Comparison of ENCODE assay signal across 8 cellular contexts in genomic region chr3:157239082-157239704, GRCh38.
DNase-seq lines count a peak whose midpoint lies in the region; ATAC-seq and TF ChIP-seq lines count a peak whose summit lies in the region.

No MANE protein-coding gene starts in this region.

- TF ChIP-seq CTCF in BE2C (IDR thresholded peaks at IDR 0.05; ENCODE audit: low read depth, low read length): peak; percentile 99

- no peaks in the 10 kb centered on the region for H3K36me3 Mint-ChIP-seq in activated CD4-positive, alpha-beta memory T cell treated with anti-CD3 and anti-CD28 coated beads, Interleukin-2, amount 10 ng/mL, durations not matched to agents 7 days and 5 days (ENCODE audit: low read depth)
- H3K36me3 Mint-ChIP-seq in effector memory CD8-positive, alpha-beta T cell (ENCODE audit: insufficient read depth): no peaks in the 10 kb centered on the region

- POLR2A ChIA-PET in activated CD4-positive, alpha-beta memory T cell treated with anti-CD3 and anti-CD28 coated beads, Interleukin-2, amount 10 ng/mL, durations not matched to agents 7 days and 5 days (lab: Charles Lee): interaction anchor here (1.6 kb wide), 1 partner anchor 79 kb away, joined by 6 read pairs; no protein-coding TSS in a partner anchor

- ATAC-seq in GM18907 (IDR thresholded peaks at IDR 0.05; ENCODE audit: unreplicated experiment) (peak; percentile 99), HG03097 (IDR thresholded peaks at IDR 0.05; ENCODE audit: low FRiP score, unreplicated experiment) (peak; percentile 97)
- ATAC-seq in effector memory CD8-positive, alpha-beta T cell (replicated peaks): peak; percentile 100

- H3K4me1 ChIP-seq in BE2C: no peaks in the 10 kb centered on the region

- H3K9me3 ChIP-seq in BE2C: no peaks in the 10 kb centered on the region

- H3K9me3 Mint-ChIP-seq in activated CD4-positive, alpha-beta memory T cell treated with anti-CD3 and anti-CD28 coated beads, Interleukin-2, amount 10 ng/mL, durations not matched to agents 7 days and 5 days: no peaks in the 10 kb centered on the region
- H3K9me3 Mint-ChIP-seq in effector memory CD8-positive, alpha-beta T cell: no peaks in the 10 kb centered on the region

- H3K27me3 Mint-ChIP-seq in activated CD4-positive, alpha-beta memory T cell treated with anti-CD3 and anti-CD28 coated beads, Interleukin-2, amount 10 ng/mL, durations not matched to agents 7 days and 5 days: no peaks in the 10 kb centered on the region
- peaks cover 0 to 19% of the 10 kb centered on the region in 2 donors for H3K27me3 Mint-ChIP-seq in effector memory CD8-positive, alpha-beta T cell

- DNase-seq in BE2C (peak; percentile 85), NCI-H460 (ENCODE audit: extremely low read depth, low read depth) (peak; percentile 58), mucosa of gallbladder (ENCODE audit: low spot score) (peak; percentile 70)
- peak; percentile 81 for DNase-seq in activated CD4-positive, alpha-beta memory T cell treated with anti-CD3 and anti-CD28 coated beads, Interleukin-2, amount 10 ng/mL, durations not matched to agents 7 days and 5 days
- DNase-seq in effector memory CD8-positive, alpha-beta T cell: peak; percentile 62 to 72 (median 64)
- peak; percentile 54 to 59 for DNase-seq in stimulated activated CD8-positive, alpha-beta memory T cell treated with anti-CD3 and anti-CD28 coated beads, Interleukin-7, amount 100 ng/mL, for 4 hours (ENCODE audit: low read depth in 2 of 2)

- peaks cover 3% of the 10 kb centered on the region for H3K4me1 Mint-ChIP-seq in activated CD4-positive, alpha-beta memory T cell treated with anti-CD3 and anti-CD28 coated beads, Interleukin-2, amount 10 ng/mL, durations not matched to agents 7 days and 5 days
- H3K4me1 Mint-ChIP-seq in effector memory CD8-positive, alpha-beta T cell (ENCODE audit: low read depth in 2 of 2): peaks cover 5 to 6% of the 10 kb centered on the region in 2 donors

- no peaks in the 10 kb centered on the region for H3K36me3 ChIP-seq in BE2C

- H3K4me3 Mint-ChIP-seq in activated CD4-positive, alpha-beta memory T cell treated with anti-CD3 and anti-CD28 coated beads, Interleukin-2, amount 10 ng/mL, durations not matched to agents 7 days and 5 days: no peak overlapping the region
- no peak overlapping the region for H3K4me3 Mint-ChIP-seq in effector memory CD8-positive, alpha-beta T cell

- CTCF ChIA-PET in activated CD4-positive, alpha-beta memory T cell treated with anti-CD3 and anti-CD28 coated beads, Interleukin-2, amount 10 ng/mL, durations not matched to agents 7 days and 5 days (lab: Charles Lee): interaction anchor here (0.8 to 1.6 kb wide), 7 partner anchors 13 to 103 kb away, joined by 3 to 7 read pairs (median 4); no protein-coding TSS in a partner anchor

- H3K27me3 ChIP-seq in BE2C: peaks cover 8% of the 10 kb centered on the region; the same call in 1 of the 2 replicates

- H3K4me3 ChIP-seq in BE2C (ENCODE audit: low read depth, low read length): no peak overlapping the region

- no peak overlapping the region for H3K27ac Mint-ChIP-seq in activated CD4-positive, alpha-beta memory T cell treated with anti-CD3 and anti-CD28 coated beads, Interleukin-2, amount 10 ng/mL, durations not matched to agents 7 days and 5 days
- H3K27ac Mint-ChIP-seq in effector memory CD8-positive, alpha-beta T cell: no peak overlapping the region
